ENCODE assay signal across 1 cellular context in the genomic region with DNA sequence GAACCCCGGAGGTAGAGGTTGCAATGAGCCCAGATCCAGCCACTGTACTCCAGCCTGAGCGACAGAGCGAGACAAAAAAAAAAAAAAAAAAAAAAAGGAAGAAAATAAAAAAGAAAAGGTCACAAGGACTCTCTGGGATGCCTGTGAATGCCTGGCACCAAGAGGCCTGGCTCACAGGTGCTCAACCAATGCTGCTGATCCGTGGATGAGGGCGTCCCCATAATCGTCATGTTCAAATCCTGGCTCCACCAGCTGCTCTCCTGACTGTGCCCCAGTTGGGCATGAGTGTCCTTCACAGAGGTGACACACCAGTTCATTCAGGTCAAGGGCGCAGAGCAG.
TF ChIP-seq lines count a peak whose summit lies in the region.

No MANE protein-coding gene starts in this region.

TF ChIP-seq in SK-N-SH, 30 proteins besides CTCF, POLR2A, EP300 and RAD21 (continued from another document):
- TF ChIP-seq NFIC (IDR thresholded peaks at IDR 0.05; ENCODE audit: borderline replicate concordance) (no peak), RXRA (IDR thresholded peaks at IDR 0.05; ENCODE audit: borderline replicate concordance, low read depth) (no peak), GABPA (IDR thresholded peaks at IDR 0.05; ENCODE audit: low read depth) (no peak), JUND (IDR thresholded peaks at IDR 0.05) (no peak), TCF12 (IDR thresholded peaks at IDR 0.05) (no peak)
- TF ChIP-seq, protein P1, sequence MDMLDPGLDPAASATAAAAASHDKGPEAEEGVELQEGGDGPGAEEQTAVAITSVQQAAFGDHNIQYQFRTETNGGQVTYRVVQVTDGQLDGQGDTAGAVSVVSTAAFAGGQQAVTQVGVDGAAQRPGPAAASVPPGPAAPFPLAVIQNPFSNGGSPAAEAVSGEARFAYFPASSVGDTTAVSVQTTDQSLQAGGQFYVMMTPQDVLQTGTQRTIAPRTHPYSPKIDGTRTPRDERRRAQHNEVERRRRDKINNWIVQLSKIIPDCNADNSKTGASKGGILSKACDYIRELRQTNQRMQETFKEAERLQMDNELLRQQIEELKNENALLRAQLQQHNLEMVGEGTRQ (IDR thresholded peaks at IDR 0.05; ENCODE audit: borderline replicate concordance, low read depth, low read length) = no peak
- TF ChIP-seq, protein P2, sequence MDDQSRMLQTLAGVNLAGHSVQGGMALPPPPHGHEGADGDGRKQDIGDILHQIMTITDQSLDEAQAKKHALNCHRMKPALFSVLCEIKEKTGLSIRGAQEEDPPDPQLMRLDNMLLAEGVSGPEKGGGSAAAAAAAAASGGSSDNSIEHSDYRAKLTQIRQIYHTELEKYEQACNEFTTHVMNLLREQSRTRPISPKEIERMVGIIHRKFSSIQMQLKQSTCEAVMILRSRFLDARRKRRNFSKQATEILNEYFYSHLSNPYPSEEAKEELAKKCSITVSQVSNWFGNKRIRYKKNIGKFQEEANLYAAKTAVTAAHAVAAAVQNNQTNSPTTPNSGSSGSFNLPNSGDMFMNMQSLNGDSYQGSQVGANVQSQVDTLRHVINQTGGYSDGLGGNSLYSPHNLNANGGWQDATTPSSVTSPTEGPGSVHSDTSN (IDR thresholded peaks at IDR 0.05) = no peak
- TF ChIP-seq, protein P3, sequence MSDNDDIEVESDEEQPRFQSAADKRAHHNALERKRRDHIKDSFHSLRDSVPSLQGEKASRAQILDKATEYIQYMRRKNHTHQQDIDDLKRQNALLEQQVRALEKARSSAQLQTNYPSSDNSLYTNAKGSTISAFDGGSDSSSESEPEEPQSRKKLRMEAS (IDR thresholded peaks at IDR 0.05; ENCODE audit: low read depth) = no peak
- TF ChIP-seq, protein P4, sequence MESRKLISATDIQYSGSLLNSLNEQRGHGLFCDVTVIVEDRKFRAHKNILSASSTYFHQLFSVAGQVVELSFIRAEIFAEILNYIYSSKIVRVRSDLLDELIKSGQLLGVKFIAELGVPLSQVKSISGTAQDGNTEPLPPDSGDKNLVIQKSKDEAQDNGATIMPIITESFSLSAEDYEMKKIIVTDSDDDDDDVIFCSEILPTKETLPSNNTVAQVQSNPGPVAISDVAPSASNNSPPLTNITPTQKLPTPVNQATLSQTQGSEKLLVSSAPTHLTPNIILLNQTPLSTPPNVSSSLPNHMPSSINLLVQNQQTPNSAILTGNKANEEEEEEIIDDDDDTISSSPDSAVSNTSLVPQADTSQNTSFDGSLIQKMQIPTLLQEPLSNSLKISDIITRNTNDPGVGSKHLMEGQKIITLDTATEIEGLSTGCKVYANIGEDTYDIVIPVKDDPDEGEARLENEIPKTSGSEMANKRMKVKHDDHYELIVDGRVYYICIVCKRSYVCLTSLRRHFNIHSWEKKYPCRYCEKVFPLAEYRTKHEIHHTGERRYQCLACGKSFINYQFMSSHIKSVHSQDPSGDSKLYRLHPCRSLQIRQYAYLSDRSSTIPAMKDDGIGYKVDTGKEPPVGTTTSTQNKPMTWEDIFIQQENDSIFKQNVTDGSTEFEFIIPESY (IDR thresholded peaks at IDR 0.05; ENCODE audit: borderline replicate concordance, low read depth) = no peak
